In the genomic region with DNA sequence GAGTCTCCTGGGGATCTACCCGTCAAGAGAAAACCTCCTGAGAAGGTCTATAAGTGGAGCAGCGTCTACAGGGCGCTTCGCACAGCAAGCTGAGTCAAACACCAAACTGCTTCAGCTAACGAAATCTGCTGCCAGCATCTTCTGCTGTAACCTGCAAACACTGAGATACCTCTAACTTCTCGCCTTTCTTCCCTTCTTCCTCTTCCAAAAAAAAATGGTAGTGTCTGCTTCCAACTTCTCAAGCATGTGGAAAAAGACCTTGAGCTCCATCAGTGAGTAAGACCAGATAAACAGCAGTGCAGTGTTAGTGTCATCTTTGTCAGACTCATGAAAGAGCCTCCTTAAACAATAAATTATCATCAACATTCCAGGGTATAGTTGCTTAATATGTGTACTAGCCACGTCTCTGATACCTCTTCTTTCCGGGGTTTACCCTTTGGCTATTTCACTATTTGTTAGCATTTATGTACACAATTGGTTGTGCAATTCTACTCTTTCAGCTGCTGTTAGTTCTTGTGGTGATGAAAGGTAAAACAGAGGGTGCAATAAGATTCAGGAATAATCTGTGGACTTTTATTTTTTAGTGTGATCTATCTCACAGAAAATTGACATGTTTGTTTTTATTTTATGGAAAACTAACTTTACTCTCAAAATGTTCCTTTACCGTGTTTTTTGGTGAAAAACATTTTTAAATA, we compare ENCODE assay signal across 19 cellular contexts.
A peak's percentile ranks its signal among the peaks of the same experiment; 100 is the strongest.
DNase-seq lines count a peak whose midpoint lies in the region; ATAC-seq, FAIRE-seq and TF ChIP-seq lines count a peak whose summit lies in the region.
"Had no signal": no experiment of that assay in that cellular context is flagged by ENCODE, and none has a peak within 500 bp of the region (broad histone marks: within the 10 kb centered on the region; RNA-seq: fewer than 3 reads in every experiment).

No MANE protein-coding gene starts in this region.

- 43% methylated on average over 9 of the region's 9 CpGs for WGBS in A549 (ENCODE audit: missing lambda C conversion rate)

- no peak overlapping the region for H3K9ac ChIP-seq in adipocyte (ENCODE audit: low read length)

- no peak for TF ChIP-seq RAD21 in A549 (conservative IDR thresholded peaks at IDR 0.05 in 1 of 2, IDR thresholded peaks at IDR 0.05 in 1 of 2)

- H3K9me3 ChIP-seq in A549 (no peaks in the 10 kb centered on the region), adipocyte (ENCODE audit: control insufficient read depth, low read length) (no peaks in the 10 kb centered on the region)
- H3K9me3 ChIP-seq: heart left ventricle, pancreas, upper lobe of left lung had no signal

- H3K36me3 ChIP-seq in adipocyte (ENCODE audit: control insufficient read depth, insufficient read depth, low read length, severe bottlenecking): no peaks in the 10 kb centered on the region
- H3K36me3 ChIP-seq: heart left ventricle, pancreas, upper lobe of left lung had no signal

- H3K4me1 Mint-ChIP-seq in HFFc6 (ENCODE audit: low read depth) (peaks cover 44% of the 10 kb centered on the region), immature natural killer cell (no peaks in the 10 kb centered on the region)
- no peaks in the 10 kb centered on the region for H3K4me1 Mint-ChIP-seq in stimulated activated memory B cell treated with anti-CD40 and anti-IgM and Interleukin-4, amounts not matched to agents 10 μg/mL and 1 μg/mL and 100 μg/mL, for 72 hours
- H3K4me1 Mint-ChIP-seq: activated CD4-positive, alpha-beta memory T cell treated with anti-CD3 and anti-CD28 coated beads, Interleukin-2, amount 10 ng/mL, durations not matched to agents 7 days and 5 days; CD4-positive, CD25-positive, alpha-beta regulatory T cell had no signal

- H3K4me3 Mint-ChIP-seq in HFFc6 (no peak overlapping the region), immature natural killer cell (no peak overlapping the region)
- no peak overlapping the region for H3K4me3 Mint-ChIP-seq in stimulated activated memory B cell treated with anti-CD40 and anti-IgM and Interleukin-4, amounts not matched to agents 10 μg/mL and 1 μg/mL and 100 μg/mL, for 72 hours
- H3K4me3 Mint-ChIP-seq: activated CD4-positive, alpha-beta memory T cell treated with anti-CD3 and anti-CD28 coated beads, Interleukin-2, amount 10 ng/mL, durations not matched to agents 7 days and 5 days; CD4-positive, CD25-positive, alpha-beta regulatory T cell had no signal

- peak overlapping the region; percentile 44 for H3K4me2 ChIP-seq in A549

- ATAC-seq in A549: peak; percentile 75 to 86
- no peak for ATAC-seq in GM19328 (IDR thresholded peaks at IDR 0.05; ENCODE audit: unreplicated experiment)
- no peak for ATAC-seq in stimulated activated memory B cell treated with anti-CD40 and anti-IgM and Interleukin-4, amounts not matched to agents 10 μg/mL and 1 μg/mL and 100 μg/mL, for 72 hours
- ATAC-seq: heart left ventricle had no signal

- H3K27me3 ChIP-seq in adipocyte (replicated peaks; ENCODE audit: control insufficient read depth, insufficient read depth, low read length): no peaks in the 10 kb centered on the region
- H3K27me3 ChIP-seq: upper lobe of left lung had no signal

- H3K27ac ChIP-seq in A549: peak overlapping the region in 1 of 2 experiments; percentile 12; a peak in 1 of 6 replicates
- H3K27ac ChIP-seq: heart left ventricle, HL-60, pancreas, upper lobe of left lung, VCaP had no signal

- peak; percentile 30 to 34; a peak in 1 of 5 replicates for TF ChIP-seq EP300 in A549 (IDR thresholded peaks at IDR 0.05)

- POLR2A ChIA-PET in A549 (lab: Yijun Ruan, JAX): no interaction called here

- DNase-seq in A549 (ENCODE audit: low read depth in 1 of 2, low spot score in 1 of 2) (peak in 1 of 2 experiments; percentile 57), HFFc6 (no peak), adipocyte (ENCODE audit: low read depth) (peak; percentile 76), fibroblast of villous mesenchyme (ENCODE audit: low read depth) (peak; percentile 86), NCI-H1092 (lab: John Stamatoyannopoulos, UW) (no peak), immature natural killer cell (no peak)
- DNase-seq: activated CD4-positive, alpha-beta memory T cell treated with anti-CD3 and anti-CD28 coated beads, Interleukin-2, amount 10 ng/mL, durations not matched to agents 7 days and 5 days; CD4-positive, CD25-positive, alpha-beta regulatory T cell; heart left ventricle; NCI-H1694 treated with DMSO at 0.1 percent for 48 hours; NCI-H510A; pancreas; stimulated activated naive CD4-positive, alpha-beta T cell treated with Interleukin-2 at 50 U/mL for 16 hours; upper lobe of left lung had no signal

- peaks cover 27% of the 10 kb centered on the region for H3K4me1 ChIP-seq in A549
- H3K4me1 ChIP-seq in adipocyte (ENCODE audit: control insufficient read depth, insufficient read depth, low read length): peaks cover 37% of the 10 kb centered on the region
- H3K4me1 ChIP-seq: heart left ventricle, pancreas, upper lobe of left lung had no signal

- H3K27ac Mint-ChIP-seq in HFFc6 (peak overlapping the region; percentile 50; the same call in 1 of the 2 replicates), immature natural killer cell (no peak overlapping the region)
- no peak overlapping the region for H3K27ac Mint-ChIP-seq in stimulated activated memory B cell treated with anti-CD40 and anti-IgM and Interleukin-4, amounts not matched to agents 10 μg/mL and 1 μg/mL and 100 μg/mL, for 72 hours
- H3K27ac Mint-ChIP-seq: activated CD4-positive, alpha-beta memory T cell treated with anti-CD3 and anti-CD28 coated beads, Interleukin-2, amount 10 ng/mL, durations not matched to agents 7 days and 5 days; CD4-positive, CD25-positive, alpha-beta regulatory T cell had no signal

- no peaks in the 10 kb centered on the region for H3K9me3 Mint-ChIP-seq in HFFc6
- H3K9me3 Mint-ChIP-seq in immature natural killer cell: no peaks in the 10 kb centered on the region
- H3K9me3 Mint-ChIP-seq in stimulated activated memory B cell treated with anti-CD40 and anti-IgM and Interleukin-4, amounts not matched to agents 10 μg/mL and 1 μg/mL and 100 μg/mL, for 72 hours: no peaks in the 10 kb centered on the region
- H3K9me3 Mint-ChIP-seq: activated CD4-positive, alpha-beta memory T cell treated with anti-CD3 and anti-CD28 coated beads, Interleukin-2, amount 10 ng/mL, durations not matched to agents 7 days and 5 days had no signal

- no peak for TF ChIP-seq CTCF in A549 (IDR thresholded peaks at IDR 0.05)
- TF ChIP-seq CTCF in HFFc6 (IDR thresholded peaks at IDR 0.05): no peak
- TF ChIP-seq CTCF in fibroblast of villous mesenchyme (IDR thresholded peaks at IDR 0.05; ENCODE audit: insufficient read depth, low read depth, low read length): no peak

- no peak for FAIRE-seq in A549 (lab: Jason Lieb, UNC)
- FAIRE-seq: A204.1, pancreas had no signal

- no peaks in the 10 kb centered on the region for H3K27me3 Mint-ChIP-seq in HFFc6 (ENCODE audit: insufficient read depth)
- peaks cover 2 to 9% (median 5%) of the 10 kb centered on the region in 3 donors for H3K27me3 Mint-ChIP-seq in immature natural killer cell (ENCODE audit: low read depth in 3 of 3)
- H3K27me3 Mint-ChIP-seq in stimulated activated memory B cell treated with anti-CD40 and anti-IgM and Interleukin-4, amounts not matched to agents 10 μg/mL and 1 μg/mL and 100 μg/mL, for 72 hours: no peaks in the 10 kb centered on the region

- CTCF ChIA-PET in A549 (lab: Yijun Ruan, JAX): interaction anchor here (0.7 to 1.6 kb wide), 3 partner anchors 13 to 446 kb away, joined by 3 to 5 read pairs (median 3); no protein-coding TSS in a partner anchor

- H3K36me3 Mint-ChIP-seq in HFFc6 (ENCODE audit: low read depth) (no peaks in the 10 kb centered on the region), immature natural killer cell (no peaks in the 10 kb centered on the region)
- H3K36me3 Mint-ChIP-seq in stimulated activated memory B cell treated with anti-CD40 and anti-IgM and Interleukin-4, amounts not matched to agents 10 μg/mL and 1 μg/mL and 100 μg/mL, for 72 hours: no peaks in the 10 kb centered on the region
- H3K36me3 Mint-ChIP-seq: CD4-positive, CD25-positive, alpha-beta regulatory T cell had no signal

- TF ChIP-seq POLR2A in A549 (IDR thresholded peaks at IDR 0.05; ENCODE audit: low read length): no peak

- no peak overlapping the region for H3K4me3 ChIP-seq in A549
- H3K4me3 ChIP-seq in adipocyte (ENCODE audit: low read length): no peak overlapping the region
- H3K4me3 ChIP-seq in fibroblast of villous mesenchyme (ENCODE audit: low read depth, low read length): no peak overlapping the region
- H3K4me3 ChIP-seq: heart left ventricle, pancreas, upper lobe of left lung had no signal

TF ChIP-seq in A549, 52 proteins besides CTCF, POLR2A, EP300 and RAD21 (continues in another document):
- TF ChIP-seq HDAC2 (IDR thresholded peaks at IDR 0.05): no peak
- no peak for TF ChIP-seq ZFP36 (IDR thresholded peaks at IDR 0.05; ENCODE audit: borderline replicate concordance, partially characterized antibody)
- TF ChIP-seq HEYL (CRISPR knock-in tag; IDR thresholded peaks at IDR 0.05): no peak
- TF ChIP-seq CBX8 (IDR thresholded peaks at IDR 0.05): no peak
- TF ChIP-seq FOXS1 (CRISPR knock-in tag; IDR thresholded peaks at IDR 0.05): no peak
- TF ChIP-seq, protein P1, sequence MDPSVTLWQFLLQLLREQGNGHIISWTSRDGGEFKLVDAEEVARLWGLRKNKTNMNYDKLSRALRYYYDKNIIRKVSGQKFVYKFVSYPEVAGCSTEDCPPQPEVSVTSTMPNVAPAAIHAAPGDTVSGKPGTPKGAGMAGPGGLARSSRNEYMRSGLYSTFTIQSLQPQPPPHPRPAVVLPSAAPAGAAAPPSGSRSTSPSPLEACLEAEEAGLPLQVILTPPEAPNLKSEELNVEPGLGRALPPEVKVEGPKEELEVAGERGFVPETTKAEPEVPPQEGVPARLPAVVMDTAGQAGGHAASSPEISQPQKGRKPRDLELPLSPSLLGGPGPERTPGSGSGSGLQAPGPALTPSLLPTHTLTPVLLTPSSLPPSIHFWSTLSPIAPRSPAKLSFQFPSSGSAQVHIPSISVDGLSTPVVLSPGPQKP (IDR thresholded peaks at IDR 0.05; ENCODE audit: low read depth, low read length): no peak
- TF ChIP-seq FOSB (CRISPR knock-in tag; IDR thresholded peaks at IDR 0.05): no peak
- no peak for TF ChIP-seq CBX2 (IDR thresholded peaks at IDR 0.05; ENCODE audit: borderline replicate concordance, low read depth)
- TF ChIP-seq KDM5A (IDR thresholded peaks at IDR 0.05): no peak
- TF ChIP-seq CEBPB (IDR thresholded peaks at IDR 0.05): peak; percentile 90 to 96
- no peak for TF ChIP-seq ZNF302 (CRISPR knock-in tag; IDR thresholded peaks at IDR 0.05)
- TF ChIP-seq MAZ (IDR thresholded peaks at IDR 0.05; ENCODE audit: borderline replicate concordance, low read depth, low read length): no peak
- TF ChIP-seq, protein P2, sequence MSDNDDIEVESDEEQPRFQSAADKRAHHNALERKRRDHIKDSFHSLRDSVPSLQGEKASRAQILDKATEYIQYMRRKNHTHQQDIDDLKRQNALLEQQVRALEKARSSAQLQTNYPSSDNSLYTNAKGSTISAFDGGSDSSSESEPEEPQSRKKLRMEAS (IDR thresholded peaks at IDR 0.05): no peak

Comparison
In these comparisons a context has a peak if more than half of its experiments do, and no peak if none do; other contexts are left out.
1. ATAC-seq: peak in A549 (2 of 2); none in GM19328 (single experiment) and stimulated activated memory B cell treated with anti-CD40 and anti-IgM and Interleukin-4, amounts not matched to agents 10 μg/mL and 1 μg/mL and 100 μg/mL, for 72 hours (single experiment).
2. DNase-seq: peak in adipocyte (single experiment) and fibroblast of villous mesenchyme (single experiment); none in HFFc6 (single experiment), NCI-H1092 (single experiment) and immature natural killer cell (0 of 3).